ENCODE assay signal across 31 cellular contexts in genomic region chr22:45094081-45094720, GRCh38.
"Had no signal": no experiment of that assay in that cellular context is flagged by ENCODE, and none has a peak within 500 bp of the region (broad histone marks: within the 10 kb centered on the region; RNA-seq: fewer than 3 reads in every experiment).

No MANE protein-coding gene starts in this region.

- H3K9me3 Mint-ChIP-seq: activated CD4-positive, alpha-beta memory T cell treated with anti-CD3 and anti-CD28 coated beads, Interleukin-2, amount 10 ng/mL, durations not matched to agents 7 days and 5 days; activated CD4-positive, alpha-beta T cell treated with anti-CD3 and anti-CD28 coated beads, Interleukin-2, amount 10 ng/mL, durations not matched to agents 7 days and 5 days; activated naive CD4-positive, alpha-beta T cell treated with anti-CD3 and anti-CD28 coated beads, Interleukin-2, amount 10 ng/mL, durations not matched to agents 7 days and 5 days; activated naive CD4-positive, alpha-beta T cell treated with anti-CD3 and anti-CD28 coated beads, Interleukin-2, amount 50 U/mL, for 72 hours; activated naive CD8-positive, alpha-beta T cell treated with anti-CD3 and anti-CD28 coated beads, Interleukin-2, amount 10 ng/mL, durations not matched to agents 7 days and 5 days; activated T-cell treated with anti-CD3 and anti-CD28 coated beads, Interleukin-2, amount 50 U/mL, for 72 hours; effector memory CD8-positive, alpha-beta T cell; T-cell; T-helper 1 cell treated with Interleukin-12 subunit alpha and Interleukin-12 subunit beta and Interleukin-4 antibody, amounts not matched to agents 30 μg/mL and 1 μg/mL, for 36 hours; WTC11 had no signal

- H3K27ac Mint-ChIP-seq: activated CD4-positive, alpha-beta memory T cell treated with anti-CD3 and anti-CD28 coated beads, Interleukin-2, amount 10 ng/mL, durations not matched to agents 7 days and 5 days; activated CD4-positive, alpha-beta T cell treated with anti-CD3 and anti-CD28 coated beads, Interleukin-2, amount 10 ng/mL, durations not matched to agents 7 days and 5 days; activated naive CD4-positive, alpha-beta T cell treated with anti-CD3 and anti-CD28 coated beads, Interleukin-2, amount 10 ng/mL, durations not matched to agents 7 days and 5 days; activated naive CD8-positive, alpha-beta T cell treated with anti-CD3 and anti-CD28 coated beads, Interleukin-2, amount 10 ng/mL, durations not matched to agents 7 days and 5 days; activated T-cell treated with anti-CD3 and anti-CD28 coated beads, Interleukin-2, amount 50 U/mL, for 24 hours; activated T-cell treated with anti-CD3 and anti-CD28 coated beads, Interleukin-2, amount 50 U/mL, for 72 hours; effector memory CD8-positive, alpha-beta T cell; T-cell; T-helper 1 cell treated with Interleukin-12 subunit alpha and Interleukin-12 subunit beta and Interleukin-4 antibody, amounts not matched to agents 30 μg/mL and 1 μg/mL, for 36 hours; WTC11 had no signal

- FAIRE-seq: colon, TTC549 had no signal

- H3K4me3 ChIP-seq: body of pancreas, esophagus muscularis mucosa, gastrocnemius medialis had no signal

- H3K4me1 Mint-ChIP-seq: activated CD4-positive, alpha-beta memory T cell treated with anti-CD3 and anti-CD28 coated beads, Interleukin-2, amount 10 ng/mL, durations not matched to agents 7 days and 5 days; activated CD4-positive, alpha-beta T cell treated with anti-CD3 and anti-CD28 coated beads, Interleukin-2, amount 10 ng/mL, durations not matched to agents 7 days and 5 days; activated naive CD4-positive, alpha-beta T cell treated with anti-CD3 and anti-CD28 coated beads, Interleukin-2, amount 10 ng/mL, durations not matched to agents 7 days and 5 days; activated naive CD8-positive, alpha-beta T cell treated with anti-CD3 and anti-CD28 coated beads, Interleukin-2, amount 10 ng/mL, durations not matched to agents 7 days and 5 days had no signal

- H3K4me1 ChIP-seq: body of pancreas, esophagus muscularis mucosa, foreskin keratinocyte, gastrocnemius medialis had no signal

- H3K4me3 Mint-ChIP-seq: activated CD4-positive, alpha-beta memory T cell treated with anti-CD3 and anti-CD28 coated beads, Interleukin-2, amount 10 ng/mL, durations not matched to agents 7 days and 5 days; activated CD4-positive, alpha-beta T cell treated with anti-CD3 and anti-CD28 coated beads, Interleukin-2, amount 10 ng/mL, durations not matched to agents 7 days and 5 days; activated naive CD4-positive, alpha-beta T cell treated with anti-CD3 and anti-CD28 coated beads, Interleukin-2, amount 10 ng/mL, durations not matched to agents 7 days and 5 days; activated naive CD8-positive, alpha-beta T cell treated with anti-CD3 and anti-CD28 coated beads, Interleukin-2, amount 10 ng/mL, durations not matched to agents 7 days and 5 days; activated T-cell treated with anti-CD3 and anti-CD28 coated beads, Interleukin-2, amount 50 U/mL, for 24 hours; activated T-cell treated with anti-CD3 and anti-CD28 coated beads, Interleukin-2, amount 50 U/mL, for 72 hours; effector memory CD8-positive, alpha-beta T cell; T-cell; T-helper 1 cell treated with Interleukin-12 subunit alpha and Interleukin-12 subunit beta and Interleukin-4 antibody, amounts not matched to agents 30 μg/mL and 1 μg/mL, for 36 hours; WTC11 had no signal

- DNase-seq: activated CD4-positive, alpha-beta memory T cell treated with anti-CD3 and anti-CD28 coated beads, Interleukin-2, amount 10 ng/mL, durations not matched to agents 7 days and 5 days; activated CD4-positive, alpha-beta T cell treated with anti-CD3 and anti-CD28 coated beads for 1 hour; activated CD4-positive, alpha-beta T cell treated with anti-CD3 and anti-CD28 coated beads for 4 hours; activated CD4-positive, alpha-beta T cell treated with anti-CD3 and anti-CD28 coated beads, Interleukin-2, amount 10 ng/mL, durations not matched to agents 7 days and 5 days; activated CD4-positive, alpha-beta T cell treated with anti-CD3 and anti-CD28 coated beads, Interleukin-2, amount 50 U/mL, for 4 hours; activated CD8-positive, alpha-beta memory T cell treated with anti-CD3 and anti-CD28 coated beads, Interleukin-2, amount 50 U/mL, for 48 hours; activated gamma-delta T cell; activated naive CD4-positive, alpha-beta T cell; activated naive CD4-positive, alpha-beta T cell treated with anti-CD3 and anti-CD28 coated beads, Interleukin-2, amount 10 ng/mL, durations not matched to agents 7 days and 5 days; activated naive CD8-positive, alpha-beta T cell treated with anti-CD3 and anti-CD28 coated beads, Interleukin-2, amount 10 ng/mL, durations not matched to agents 7 days and 5 days; activated T-cell treated with anti-CD3 and anti-CD28 coated beads for 4 hours; activated T-cell treated with anti-CD3 and anti-CD28 coated beads, Interleukin-2, amount 50 U/mL, for 24 hours; activated T-cell treated with anti-CD3 and anti-CD28 coated beads, Interleukin-2, amount 50 U/mL, for 72 hours; body of pancreas; caudate nucleus; cortex of kidney; dermis blood vessel endothelial cell; effector CD4-positive, alpha-beta T cell; effector memory CD8-positive, alpha-beta T cell; erythroblast; foreskin keratinocyte; gastrocnemius medialis; T-cell; T-helper 9 cell had no signal

- H3K36me3 Mint-ChIP-seq: activated naive CD4-positive, alpha-beta T cell treated with anti-CD3 and anti-CD28 coated beads, Interleukin-2, amount 10 ng/mL, durations not matched to agents 7 days and 5 days; activated naive CD4-positive, alpha-beta T cell treated with anti-CD3 and anti-CD28 coated beads, Interleukin-2, amount 50 U/mL, for 72 hours; activated naive CD8-positive, alpha-beta T cell treated with anti-CD3 and anti-CD28 coated beads, Interleukin-2, amount 10 ng/mL, durations not matched to agents 7 days and 5 days; T-cell; WTC11 had no signal

- H3K36me3 ChIP-seq: esophagus muscularis mucosa, gastrocnemius medialis had no signal

- H3K27ac ChIP-seq: body of pancreas, esophagus muscularis mucosa, foreskin keratinocyte, gastrocnemius medialis, VCaP had no signal

- H3K9me3 ChIP-seq: body of pancreas, gastrocnemius medialis had no signal
